ENCODE assay signal across 8 cellular contexts in the genomic region with DNA sequence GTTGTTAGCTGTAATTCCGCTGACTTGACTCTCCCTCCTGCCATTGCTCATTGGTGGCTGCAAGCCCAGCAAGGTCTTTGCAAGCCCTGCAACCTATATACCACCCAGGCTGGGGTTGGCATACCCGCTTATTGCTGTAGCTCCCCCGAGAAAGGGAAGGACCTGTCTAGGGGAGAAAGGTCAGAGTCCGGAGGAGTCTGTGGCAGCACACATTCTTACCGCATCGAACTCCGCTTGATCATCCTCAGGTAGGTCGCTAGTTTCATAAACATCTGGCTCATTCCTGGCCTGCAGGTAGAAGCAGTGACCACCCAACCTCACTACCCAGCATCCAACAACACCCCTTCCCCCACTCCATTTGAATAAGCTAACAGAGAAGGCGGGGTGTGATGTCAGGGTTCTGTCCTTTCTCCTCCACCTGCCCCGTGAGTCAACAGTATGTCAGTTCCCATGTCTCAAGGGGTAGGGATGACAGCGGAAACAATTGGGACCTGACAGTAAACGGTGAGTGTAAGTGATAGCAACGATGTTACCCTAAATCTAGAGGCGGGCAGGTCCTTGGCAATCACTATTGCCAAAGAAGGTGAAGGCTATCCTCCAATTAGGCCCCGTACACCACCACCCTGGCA. TPM values are rescaled to one million over a fixed set of nuclear protein-coding genes. Genes with fewer than 3 reads are reported as not detected.
DNase-seq lines count a peak whose midpoint lies in the region; ATAC-seq and TF ChIP-seq lines count a peak whose summit lies in the region.

No MANE protein-coding gene starts in this region.

- H3K79me2 ChIP-seq in OCI-LY7 (ENCODE audit: insufficient read depth, low read depth, low read length), result peaks cover 16% of the 10 kb centered on the region; the same call in 1 of the 2 replicates

- TF ChIP-seq POLR2A in prostate gland (IDR thresholded peaks at IDR 0.05), result no peak

- ATAC-seq in esophagus mucosa (peak; percentile 53), GM19455 (IDR thresholded peaks at IDR 0.05; ENCODE audit: unreplicated experiment) (no peak)

- H3K36me3 ChIP-seq in GM06990 (ENCODE audit: control insufficient read depth, insufficient read depth, low read length) (peaks cover 7% of the 10 kb centered on the region), OCI-LY7 (ENCODE audit: insufficient read depth, low read length) (peaks cover 7% of the 10 kb centered on the region; the same call in 1 of the 2 replicates), prostate gland (no peaks in the 10 kb centered on the region)

- CTCF ChIA-PET in OCI-LY7 (lab: Charles Lee; ENCODE audit: unreplicated experiment), result interaction anchor here (0.5 kb wide), 1 partner anchor 91 kb away, joined by 3 read pairs; a partner anchor contains a TSS

- no TSS peak for BruUV-seq in OCI-LY7 (replicated peaks; lab: Mats Ljungman, UMichigan)

- H3K27ac ChIP-seq in OCI-LY7 (ENCODE audit: low read depth, low read length, poor library complexity, severe bottlenecking) (no peak overlapping the region), prostate gland (peak overlapping the region; percentile 84 to 88)

- DNase-seq in GM06990 (ENCODE audit: extremely low read depth, insufficient read length), result no peak
- no peak for DNase-seq in OCI-LY7 (ENCODE audit: low spot score)
- DNase-seq in prostate gland (ENCODE audit: low spot score), result no peak
- DNase-seq in NCI-H1105 (lab: John Stamatoyannopoulos, UW), result no peak
- DNase-seq in SKM-1 treated with dmso at 0.1 percent for 144 hours (lab: John Stamatoyannopoulos, UW; ENCODE audit: unreplicated experiment), result no peak
- no peak for DNase-seq in NCI-H226

- WGBS in prostate gland, result 60% methylated on average over 15 of the region's 15 CpGs

- no peaks in the 10 kb centered on the region for H3K9me3 ChIP-seq in OCI-LY7 (ENCODE audit: low read length)
- no peaks in the 10 kb centered on the region for H3K9me3 ChIP-seq in prostate gland

- peaks cover 23% of the 10 kb centered on the region for H3K4me1 ChIP-seq in OCI-LY7 (ENCODE audit: insufficient read depth, low read length, poor library complexity, severe bottlenecking)
- peaks cover 7% of the 10 kb centered on the region for H3K4me1 ChIP-seq in prostate gland (replicated peaks)

- TF ChIP-seq CTCF in GM06990 (IDR thresholded peaks at IDR 0.05; ENCODE audit: insufficient read depth, low read length, poor library complexity, severe bottlenecking), result no peak
- TF ChIP-seq CTCF in OCI-LY7 (conservative IDR thresholded peaks at IDR 0.05; ENCODE audit: low read length), result no peak
- TF ChIP-seq CTCF in prostate gland (IDR thresholded peaks at IDR 0.05), result no peak

- H2AFZ ChIP-seq in OCI-LY7 (ENCODE audit: low read length), result no peak overlapping the region

- intact Hi-C loops in OCI-LY7 (cut with micrococcal nuclease; ENCODE audit: unreplicated experiment) (loop anchor here (2.0 kb wide), 1 partner anchor 23 kb away; a partner anchor contains a TSS), prostate gland (cut with DNase I) (no loop called here)

- POLR2A ChIA-PET in OCI-LY7 (lab: Charles Lee), result interaction anchor here (1.1 to 1.4 kb wide), 3 partner anchors 9 to 21 kb away, joined by 3 to 4 read pairs (median 3); no protein-coding TSS in a partner anchor

- H4K20me1 ChIP-seq in OCI-LY7 (ENCODE audit: insufficient read depth, low read length), result no peaks in the 10 kb centered on the region

- H3K4me3 ChIP-seq in GM06990 (replicated peaks; ENCODE audit: low read depth, low read length) (peak overlapping the region; percentile 90), OCI-LY7 (ENCODE audit: low read depth, low read length, poor library complexity, severe bottlenecking) (peak overlapping the region; percentile 86), prostate gland (peak overlapping the region; percentile 99)

- H3K27me3 ChIP-seq in GM06990 (replicated peaks; ENCODE audit: control insufficient read depth, insufficient read depth, low read length) (no peaks in the 10 kb centered on the region), prostate gland (replicated peaks; ENCODE audit: insufficient read depth) (peaks cover 11% of the 10 kb centered on the region)

- no peaks in the 10 kb centered on the region for H3K9me2 ChIP-seq in OCI-LY7 (ENCODE audit: insufficient read depth, low read length)

- H3K4me2 ChIP-seq in OCI-LY7 (ENCODE audit: low read length), result peak overlapping the region; percentile 71

RNA-seq across cellular contexts. Expression of a gene that starts 1.1 kb away (rescaled TPM):
- 61.8 and 68.4 TPM in 2 replicates for total RNA-seq in OCI-LY7 (2014; rRNA removed; shearing (Covaris generic))
- total RNA-seq in OCI-LY7 (2022), result 97.2 and 98.9 TPM in 2 replicates
- 105 TPM for total RNA-seq in esophagus mucosa
- 100 to 1,000 TPM; 131 to 157 TPM for total RNA-seq in prostate gland

RNA-seq across cellular contexts. Expression of a gene that starts 3.9 kb away (rescaled TPM):
- total RNA-seq in OCI-LY7 (2014; rRNA removed; shearing (Covaris generic)), result 0.09 and 0.10 TPM in 2 replicates
- total RNA-seq in OCI-LY7 (2022) (1.2 and 1.6 TPM in 2 replicates), esophagus mucosa (0.16 TPM), prostate gland (1 to 10 TPM in 1 of 2 donors, under 1 TPM in 1; 0.50 to 3.7 TPM)

RNA-seq across cellular contexts. Expression of a gene that starts 23.3 kb away (rescaled TPM):
- total RNA-seq in OCI-LY7 (2014; rRNA removed; shearing (Covaris generic)), result 21.8 and 23.9 TPM in 2 replicates
- 110 and 112 TPM in 2 replicates for total RNA-seq in OCI-LY7 (2022)
- 50.5 TPM for total RNA-seq in esophagus mucosa
- 10 to 100 TPM; 54.5 to 92.1 TPM for total RNA-seq in prostate gland

RNA-seq across cellular contexts. Expression of a gene that starts 25.6 kb away (rescaled TPM):
- 42.7 and 43.7 TPM in 2 replicates for total RNA-seq in OCI-LY7 (2014; rRNA removed; shearing (Covaris generic))
- total RNA-seq in OCI-LY7 (2022), result 32.3 and 34.5 TPM in 2 replicates
- total RNA-seq in esophagus mucosa, result 34.8 TPM
- total RNA-seq in prostate gland, result 10 to 100 TPM; 39.0 to 51.8 TPM

RNA-seq across cellular contexts. Expression of a gene that starts 45.1 kb away (rescaled TPM):
- 9.0 and 14.5 TPM in 2 replicates for total RNA-seq in OCI-LY7 (2014; rRNA removed; shearing (Covaris generic))
- total RNA-seq in OCI-LY7 (2022), result 14.8 and 15.9 TPM in 2 replicates
- total RNA-seq in esophagus mucosa, result 35.8 TPM
- 10 to 100 TPM; 37.4 to 51.1 TPM for total RNA-seq in prostate gland
